In the genomic region with DNA sequence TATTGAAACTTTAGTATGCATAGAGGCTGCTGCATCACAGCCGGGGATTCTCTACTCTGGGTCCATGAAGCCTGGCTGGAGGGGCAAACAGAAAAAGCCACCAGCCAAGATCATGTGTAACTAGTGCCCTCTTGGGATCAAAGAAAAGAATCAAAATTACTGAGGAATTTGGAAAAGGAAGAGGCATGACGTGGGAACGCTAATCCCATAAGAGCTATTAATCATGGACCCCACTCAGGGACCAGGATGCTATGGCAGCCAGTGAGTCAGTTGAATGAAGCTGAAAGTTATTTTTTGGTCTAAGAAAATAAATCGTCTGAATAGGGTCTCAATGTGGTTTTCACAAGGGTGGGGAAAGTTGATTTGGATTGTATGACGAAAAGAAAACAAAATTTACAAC, we compare ENCODE assay signal across 8 cellular contexts.
DNase-seq lines count a peak whose midpoint lies in the region; ATAC-seq and TF ChIP-seq lines count a peak whose summit lies in the region.

No MANE protein-coding gene starts in this region.

- H3K9me3 ChIP-seq in HAP-1 (no peaks in the 10 kb centered on the region), hepatocyte (ENCODE audit: low read depth) (no peaks in the 10 kb centered on the region), neuronal stem cell (replicated peaks in 1 of 2; ENCODE audit: control insufficient read depth in 2 of 2, insufficient read depth in 1 of 2, low read depth in 1 of 2, low read length in 2 of 2) (no peaks in the 10 kb centered on the region)

- H2BK120ac ChIP-seq in neuronal stem cell (ENCODE audit: low read depth, low read length), result no peak overlapping the region

- H3K4me1 ChIP-seq in HAP-1, result no peaks in the 10 kb centered on the region
- no peaks in the 10 kb centered on the region for H3K4me1 ChIP-seq in hepatocyte (ENCODE audit: insufficient read depth)
- H3K4me1 ChIP-seq in neuronal stem cell (ENCODE audit: control insufficient read depth in 2 of 2, insufficient read depth in 1 of 2, low read depth in 1 of 2, low read length in 2 of 2), result no peaks in the 10 kb centered on the region

- no peaks in the 10 kb centered on the region for H3K27me3 ChIP-seq in HAP-1 (ENCODE audit: low read depth)
- no peaks in the 10 kb centered on the region for H3K27me3 ChIP-seq in hepatocyte
- H3K27me3 ChIP-seq in neuronal stem cell (ENCODE audit: control insufficient read depth in 3 of 3, insufficient read depth in 3 of 3, low read depth in 1 of 3, low read length in 3 of 3), result no peaks in the 10 kb centered on the region

- no peak overlapping the region for H2BK12ac ChIP-seq in neuronal stem cell (ENCODE audit: low read length)

- no peak overlapping the region for H3K9ac ChIP-seq in neuronal stem cell (ENCODE audit: low read depth, low read length, poor library complexity)

- H4K20me1 ChIP-seq in hepatocyte (ENCODE audit: insufficient read depth, poor library complexity, severe bottlenecking), result no peaks in the 10 kb centered on the region

- H2BK15ac ChIP-seq in neuronal stem cell (ENCODE audit: low read length), result no peak overlapping the region

- H3K79me1 ChIP-seq in neuronal stem cell (ENCODE audit: low read depth, low read length), result no peaks in the 10 kb centered on the region

- H3K18ac ChIP-seq in neuronal stem cell (ENCODE audit: low read length), result no peak overlapping the region

- H3K4me3 ChIP-seq in HAP-1 (no peak overlapping the region), hepatocyte (no peak overlapping the region), neuronal stem cell (ENCODE audit: low read length in 2 of 2) (no peak overlapping the region)

- peak; percentile 12 for DNase-seq in ACHN
- peak; percentile 49 to 81 for DNase-seq in HAP-1 (ENCODE audit: low spot score in 2 of 2)
- peak; percentile 8 for DNase-seq in hepatocyte (ENCODE audit: low spot score)
- DNase-seq in epidermal melanocyte (ENCODE audit: insufficient read length, low spot score), result no peak
- DNase-seq in neuronal stem cell (ENCODE audit: low spot score), result no peak
- DNase-seq in activated naive CD4-positive, alpha-beta T cell treated with anti-CD3 and anti-CD28 coated beads, Interleukin-2, amount 50 U/mL, for 16 hours, result no peak
- DNase-seq in SW 1271 (lab: John Stamatoyannopoulos, UW), result no peak

- H3K9me2 ChIP-seq in hepatocyte (replicated peaks; ENCODE audit: insufficient read depth), result no peaks in the 10 kb centered on the region

- WGBS in hepatocyte (ENCODE audit: low lambda C conversion rate, missing lambda C conversion rate), result 51% methylated on average over 5 of the region's 5 CpGs
- no CpG with 5 or more reads among the region's 5 CpGs for WGBS in neuronal stem cell (ENCODE audit: extremely low coverage in 2 of 2, insufficient read length in 2 of 2, insufficient replicate concordance in 1 of 2), 2 donors

- H3K27ac ChIP-seq in hepatocyte (no peak overlapping the region), neuronal stem cell (replicated peaks; ENCODE audit: low read length) (no peak overlapping the region)

- no peak overlapping the region for H4K91ac ChIP-seq in neuronal stem cell (ENCODE audit: low read depth, low read length, poor library complexity)

- in situ Hi-C loops in ACHN (cut with HindIII; ENCODE audit: low pct_ligation_motif_present, low pct_unique_long_range_greater_than_20kb, low sequenced_read_pairs), result no loop called here
- in situ Hi-C loops in HAP-1 (cut with MboI; ENCODE audit: low sequenced_read_pairs), result no loop called here

- H3K4me2 ChIP-seq in hepatocyte (no peak overlapping the region), neuronal stem cell (ENCODE audit: insufficient read depth, low read length, poor library complexity, severe bottlenecking) (no peak overlapping the region)

- no peak overlapping the region for H2AFZ ChIP-seq in hepatocyte
- H2AFZ ChIP-seq in neuronal stem cell (ENCODE audit: low read length), result no peak overlapping the region

- H4K8ac ChIP-seq in neuronal stem cell (ENCODE audit: low read depth, low read length), result no peak overlapping the region

- no peak overlapping the region for H3K4ac ChIP-seq in neuronal stem cell (ENCODE audit: low read length)

- H3K23ac ChIP-seq in neuronal stem cell (ENCODE audit: low read depth, low read length, poor library complexity), result no peak overlapping the region

- H3K36me3 ChIP-seq in HAP-1 (replicated peaks) (no peaks in the 10 kb centered on the region), hepatocyte (replicated peaks; ENCODE audit: insufficient read depth, low read depth) (no peaks in the 10 kb centered on the region), neuronal stem cell (replicated peaks in 1 of 2; ENCODE audit: control insufficient read depth in 2 of 2, insufficient read depth in 2 of 2, low read length in 2 of 2) (no peaks in the 10 kb centered on the region)

- ATAC-seq in SK-N-SH treated with all-trans-retinoic acid at 6 μM for 48 hours, result peak; percentile 47

- TF ChIP-seq CTCF in hepatocyte (IDR thresholded peaks at IDR 0.05; ENCODE audit: poor library complexity), result peak; percentile 26

- H3K14ac ChIP-seq in neuronal stem cell (ENCODE audit: low read length), result no peak overlapping the region

- no peaks in the 10 kb centered on the region for H3K79me2 ChIP-seq in hepatocyte

- H2BK5ac ChIP-seq in neuronal stem cell (ENCODE audit: low read length), result no peak overlapping the region

- no peak overlapping the region for H2AK5ac ChIP-seq in neuronal stem cell (ENCODE audit: low read depth, low read length)

TF ChIP-seq in SK-N-SH treated with all-trans-retinoic acid at 6 μM for 48 hours, 23 proteins besides CTCF, POLR2A, EP300 and RAD21:
- TF ChIP-seq ZNF70 (CRISPR knock-in tag; IDR thresholded peaks at IDR 0.05) (no peak), ZFP3 (CRISPR knock-in tag; IDR thresholded peaks at IDR 0.05) (no peak), TCF4 (CRISPR knock-in tag; IDR thresholded peaks at IDR 0.05; ENCODE audit: borderline replicate concordance) (no peak), TOX (CRISPR knock-in tag; IDR thresholded peaks at IDR 0.05; ENCODE audit: borderline replicate concordance) (no peak), ARNTL (CRISPR knock-in tag; IDR thresholded peaks at IDR 0.05; ENCODE audit: borderline replicate concordance, low read depth) (no peak), OSR1 (CRISPR knock-in tag; IDR thresholded peaks at IDR 0.05) (no peak)

Comparison
In these comparisons a context has a peak if more than half of its experiments do, and no peak if none do; other contexts are left out.
1. DNase-seq: peak in ACHN (single experiment), HAP-1 (2 of 2) and hepatocyte (single experiment); none in epidermal melanocyte (single experiment), neuronal stem cell (single experiment), activated naive CD4-positive, alpha-beta T cell treated with anti-CD3 and anti-CD28 coated beads, Interleukin-2, amount 50 U/mL, for 16 hours (single experiment) and SW 1271 (0 of 2).